11 cellular contexts compared by ENCODE assay signal in the genomic region with DNA sequence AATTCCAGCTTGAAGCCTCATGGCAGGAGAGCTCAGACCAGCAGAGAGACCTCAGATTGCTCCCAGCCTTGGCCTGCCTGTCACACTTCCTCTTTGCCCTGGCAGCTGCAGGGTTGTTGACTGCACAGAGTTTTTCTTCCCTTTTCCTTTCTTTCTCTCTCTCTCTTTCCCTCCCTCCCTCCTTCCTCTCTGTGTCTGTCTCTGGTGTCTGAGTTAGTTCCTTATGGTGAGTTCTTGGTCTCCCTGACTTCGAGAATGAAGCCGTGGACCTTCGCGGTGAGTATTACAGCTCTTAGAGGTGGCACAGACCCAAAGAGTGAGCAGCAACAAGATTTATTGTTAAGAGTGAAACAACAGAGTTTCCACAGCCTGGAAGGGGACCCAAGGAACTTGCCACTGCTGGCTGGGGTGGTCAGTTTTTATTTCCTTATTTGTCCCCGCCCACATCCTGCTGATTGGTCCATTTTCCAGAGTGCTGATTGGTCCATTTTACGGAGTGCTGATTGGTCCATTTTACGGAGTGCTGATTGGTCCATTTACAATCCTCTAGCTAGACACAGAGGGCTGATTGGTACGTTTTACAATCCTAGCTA.
A peak's percentile ranks its signal among the peaks of the same experiment; 100 is the strongest.
DNase-seq lines count a peak whose midpoint lies in the region; ATAC-seq and TF ChIP-seq lines count a peak whose summit lies in the region.
"Had no signal": no experiment of that assay in that cellular context is flagged by ENCODE, and none has a peak within 500 bp of the region (broad histone marks: within the 10 kb centered on the region; RNA-seq: fewer than 3 reads in every experiment).

No MANE protein-coding gene starts in this region.

- peaks cover 5% of the 10 kb centered on the region for H3K36me3 Mint-ChIP-seq in neural progenitor cell

- H3K4me3 Mint-ChIP-seq in neural progenitor cell: no peak overlapping the region

- H3K9ac ChIP-seq in skeletal muscle tissue (ENCODE audit: low read depth in 1 of 3, low read length in 3 of 3): no peak overlapping the region
- no peak overlapping the region for H3K9ac ChIP-seq in neural progenitor cell

- H3K4me3 ChIP-seq in Peyer's patch (no peak overlapping the region), skeletal muscle tissue (ENCODE audit: low read length in 3 of 3) (no peak overlapping the region), neural progenitor cell (no peak overlapping the region)

- H3K27ac Mint-ChIP-seq in neural progenitor cell: no peak overlapping the region

- DNase-seq in GF-D8 (lab: John Stamatoyannopoulos, UW) (peak; percentile 75), Peyer's patch (peak in 2 of 3 donors; percentile 57 to 66), erythroblast (lab: John Stamatoyannopoulos, UW) (peak; percentile 32 to 45), SK-N-DZ (ENCODE audit: low spot score) (no peak), neural progenitor cell (ENCODE audit: low spot score) (no peak), midbrain (lab: John Stamatoyannopoulos, UW) (no peak)
- DNase-seq: foreskin keratinocyte; NK-92 treated with Interleukin-12 subunit alpha and Interleukin-12 subunit beta, amount 100 ng/mL, for 24 hours had no signal

- H3F3A ChIP-seq in neural progenitor cell (ENCODE audit: low read depth): peaks cover 10% of the 10 kb centered on the region

- H3K9me3 ChIP-seq in Peyer's patch (no peaks in the 10 kb centered on the region), skeletal muscle tissue (ENCODE audit: control insufficient read depth in 3 of 3, low read length in 3 of 3) (no peaks in the 10 kb centered on the region), neural progenitor cell (ENCODE audit: low read depth) (no peaks in the 10 kb centered on the region)

- H2AFZ ChIP-seq in neural progenitor cell (replicated peaks): no peak overlapping the region

- H3K4me1 ChIP-seq in Peyer's patch (peaks cover 0 to 11% (median 4%) of the 10 kb centered on the region in 4 donors), skeletal muscle tissue (ENCODE audit: control insufficient read depth in 3 of 3, insufficient read depth in 3 of 3, low read length in 3 of 3) (peaks cover 23 to 27% (median 27%) of the 10 kb centered on the region in 3 donors), neural progenitor cell (peaks cover 26% of the 10 kb centered on the region)
- H3K4me1 ChIP-seq: foreskin keratinocyte had no signal

- TF ChIP-seq POLR2A in Peyer's patch (IDR thresholded peaks at IDR 0.05): no peak
- no peak for TF ChIP-seq POLR2A in erythroblast (IDR thresholded peaks at IDR 0.05; ENCODE audit: low read length)

- H3K4me2 ChIP-seq in neural progenitor cell: no peak overlapping the region

- H3K4me1 Mint-ChIP-seq in neural progenitor cell: peaks cover 43% of the 10 kb centered on the region

- H3K27me3 Mint-ChIP-seq in neural progenitor cell (ENCODE audit: insufficient read depth, low read depth): peaks cover 9% of the 10 kb centered on the region

- ATAC-seq in HG03565 (IDR thresholded peaks at IDR 0.05; ENCODE audit: unreplicated experiment): no peak
- ATAC-seq: activated CD4-positive, CD25-positive, alpha-beta regulatory T cell treated with anti-CD3 and anti-CD28 coated beads, Interleukin-2, amount 50 U/mL, for 24 hours; foreskin keratinocyte had no signal

- no peaks in the 10 kb centered on the region for H3K79me2 ChIP-seq in neural progenitor cell (ENCODE audit: low read depth)

- H4K20me1 ChIP-seq in neural progenitor cell (ENCODE audit: low read depth): no peaks in the 10 kb centered on the region

- no peaks in the 10 kb centered on the region for H3K36me3 ChIP-seq in Peyer's patch
- no peaks in the 10 kb centered on the region for H3K36me3 ChIP-seq in skeletal muscle tissue (ENCODE audit: control insufficient read depth in 3 of 3, insufficient read depth in 3 of 3, low read length in 3 of 3)
- no peaks in the 10 kb centered on the region for H3K36me3 ChIP-seq in neural progenitor cell

- H3K27me3 ChIP-seq in Peyer's patch (no peaks in the 10 kb centered on the region), skeletal muscle tissue (ENCODE audit: control insufficient read depth in 3 of 3, insufficient read depth in 3 of 3, low read length in 3 of 3) (no peaks in the 10 kb centered on the region), neural progenitor cell (no peaks in the 10 kb centered on the region)

- H3K27ac ChIP-seq in Peyer's patch: peak overlapping the region; percentile 16 to 57 (median 32)
- peak overlapping the region; percentile 17 for H3K27ac ChIP-seq in skeletal muscle tissue (ENCODE audit: low read depth, low read length)
- H3K27ac ChIP-seq in neural progenitor cell: no peak overlapping the region
- H3K27ac ChIP-seq: foreskin keratinocyte had no signal

- TF ChIP-seq CTCF in Peyer's patch (IDR thresholded peaks at IDR 0.05): no peak
- TF ChIP-seq CTCF in neural progenitor cell (IDR thresholded peaks at IDR 0.05): no peak

- peaks cover 5% of the 10 kb centered on the region for H3K9me3 Mint-ChIP-seq in neural progenitor cell

Comparison
In these comparisons a context has a peak if more than half of its experiments do, and no peak if none do; other contexts are left out.
1. DNase-seq: peak in GF-D8 (single experiment), Peyer's patch (2 of 3) and erythroblast (2 of 2); none in SK-N-DZ (single experiment), neural progenitor cell (single experiment) and midbrain (single experiment).